Comparison of ENCODE assay signal across 1 cellular context in the genomic region with DNA sequence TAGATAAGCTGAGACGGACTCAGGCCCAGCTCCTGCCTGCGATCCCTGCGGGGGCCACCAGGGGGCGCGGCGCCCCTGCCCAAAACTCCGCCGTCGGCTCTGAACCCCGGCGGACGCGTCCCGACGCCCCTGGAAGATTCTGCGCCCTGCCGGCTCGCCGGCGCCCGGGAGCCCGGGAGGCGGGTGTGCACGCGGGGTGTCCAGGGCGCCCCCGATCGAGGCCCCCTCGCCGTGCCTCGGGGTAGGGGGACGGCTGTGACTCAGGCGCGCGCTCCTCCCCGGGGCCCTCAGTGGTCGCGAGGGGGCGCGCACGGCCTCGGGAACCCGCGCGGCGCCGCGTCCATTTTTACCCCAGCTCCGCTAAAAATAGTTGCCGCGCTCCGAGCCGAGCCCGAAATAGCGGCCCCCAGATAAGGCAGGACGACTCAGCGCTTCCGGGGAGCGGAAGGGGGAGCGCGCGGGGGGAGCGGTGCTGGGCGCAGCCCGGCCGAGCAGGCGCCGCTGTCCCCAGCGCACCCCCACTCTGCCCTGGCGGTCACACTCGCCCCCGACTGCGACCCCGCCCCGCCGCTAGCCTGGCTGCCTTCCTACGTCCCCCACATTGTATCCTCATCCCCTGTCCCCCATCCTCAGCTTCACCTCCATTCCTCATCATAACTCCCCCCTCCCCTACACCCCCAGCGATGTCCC.
A peak's percentile ranks its signal among the peaks of the same experiment; 100 is the strongest.
TF ChIP-seq lines count a peak whose summit lies in the region.

No MANE protein-coding gene starts in this region.

TF ChIP-seq in GM12878, 131 proteins besides CTCF, POLR2A, EP300 and RAD21 (continues in another document):
- peak; percentile 100 for TF ChIP-seq ELK1 (IDR thresholded peaks at IDR 0.05; ENCODE audit: low read depth, low read length)
- TF ChIP-seq CBFB (IDR thresholded peaks at IDR 0.05; ENCODE audit: low read depth), result no peak
- TF ChIP-seq, protein P1, sequence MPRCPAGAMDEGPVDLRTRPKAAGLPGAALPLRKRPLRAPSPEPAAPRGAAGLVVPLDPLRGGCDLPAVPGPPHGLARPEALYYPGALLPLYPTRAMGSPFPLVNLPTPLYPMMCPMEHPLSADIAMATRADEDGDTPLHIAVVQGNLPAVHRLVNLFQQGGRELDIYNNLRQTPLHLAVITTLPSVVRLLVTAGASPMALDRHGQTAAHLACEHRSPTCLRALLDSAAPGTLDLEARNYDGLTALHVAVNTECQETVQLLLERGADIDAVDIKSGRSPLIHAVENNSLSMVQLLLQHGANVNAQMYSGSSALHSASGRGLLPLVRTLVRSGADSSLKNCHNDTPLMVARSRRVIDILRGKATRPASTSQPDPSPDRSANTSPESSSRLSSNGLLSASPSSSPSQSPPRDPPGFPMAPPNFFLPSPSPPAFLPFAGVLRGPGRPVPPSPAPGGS (IDR thresholded peaks at IDR 0.05; ENCODE audit: borderline replicate concordance, insufficient read depth, low read depth, low read length, poor library complexity, severe bottlenecking), result no peak
- peak; percentile 88 for TF ChIP-seq SMC3 (IDR thresholded peaks at IDR 0.05; ENCODE audit: borderline replicate concordance, low read length)
- TF ChIP-seq, protein P2, sequence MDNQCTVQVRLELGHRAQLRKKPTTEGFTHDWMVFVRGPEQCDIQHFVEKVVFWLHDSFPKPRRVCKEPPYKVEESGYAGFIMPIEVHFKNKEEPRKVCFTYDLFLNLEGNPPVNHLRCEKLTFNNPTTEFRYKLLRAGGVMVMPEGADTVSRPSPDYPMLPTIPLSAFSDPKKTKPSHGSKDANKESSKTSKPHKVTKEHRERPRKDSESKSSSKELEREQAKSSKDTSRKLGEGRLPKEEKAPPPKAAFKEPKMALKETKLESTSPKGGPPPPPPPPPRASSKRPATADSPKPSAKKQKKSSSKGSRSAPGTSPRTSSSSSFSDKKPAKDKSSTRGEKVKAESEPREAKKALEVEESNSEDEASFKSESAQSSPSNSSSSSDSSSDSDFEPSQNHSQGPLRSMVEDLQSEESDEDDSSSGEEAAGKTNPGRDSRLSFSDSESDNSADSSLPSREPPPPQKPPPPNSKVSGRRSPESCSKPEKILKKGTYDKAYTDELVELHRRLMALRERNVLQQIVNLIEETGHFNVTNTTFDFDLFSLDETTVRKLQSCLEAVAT (IDR thresholded peaks at IDR 0.05), result no peak
- TF ChIP-seq, protein P3, sequence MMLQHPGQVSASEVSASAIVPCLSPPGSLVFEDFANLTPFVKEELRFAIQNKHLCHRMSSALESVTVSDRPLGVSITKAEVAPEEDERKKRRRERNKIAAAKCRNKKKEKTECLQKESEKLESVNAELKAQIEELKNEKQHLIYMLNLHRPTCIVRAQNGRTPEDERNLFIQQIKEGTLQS (IDR thresholded peaks at IDR 0.05; ENCODE audit: borderline replicate concordance, extremely low read depth, low read depth, low read length), result 0 out of 2 replicates have a peak, but pooled peaks have one; percentile 2
- TF ChIP-seq, protein P4, sequence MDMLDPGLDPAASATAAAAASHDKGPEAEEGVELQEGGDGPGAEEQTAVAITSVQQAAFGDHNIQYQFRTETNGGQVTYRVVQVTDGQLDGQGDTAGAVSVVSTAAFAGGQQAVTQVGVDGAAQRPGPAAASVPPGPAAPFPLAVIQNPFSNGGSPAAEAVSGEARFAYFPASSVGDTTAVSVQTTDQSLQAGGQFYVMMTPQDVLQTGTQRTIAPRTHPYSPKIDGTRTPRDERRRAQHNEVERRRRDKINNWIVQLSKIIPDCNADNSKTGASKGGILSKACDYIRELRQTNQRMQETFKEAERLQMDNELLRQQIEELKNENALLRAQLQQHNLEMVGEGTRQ (IDR thresholded peaks at IDR 0.05; ENCODE audit: borderline replicate concordance, low read depth, low read length), result no peak
- TF ChIP-seq ZNF274 (IDR thresholded peaks at IDR 0.05; ENCODE audit: insufficient read depth, insufficient read length), result no peak
- TF ChIP-seq HSF1 (IDR thresholded peaks at IDR 0.05; ENCODE audit: low read depth, low read length), result peak; percentile 87
- TF ChIP-seq, protein P5, sequence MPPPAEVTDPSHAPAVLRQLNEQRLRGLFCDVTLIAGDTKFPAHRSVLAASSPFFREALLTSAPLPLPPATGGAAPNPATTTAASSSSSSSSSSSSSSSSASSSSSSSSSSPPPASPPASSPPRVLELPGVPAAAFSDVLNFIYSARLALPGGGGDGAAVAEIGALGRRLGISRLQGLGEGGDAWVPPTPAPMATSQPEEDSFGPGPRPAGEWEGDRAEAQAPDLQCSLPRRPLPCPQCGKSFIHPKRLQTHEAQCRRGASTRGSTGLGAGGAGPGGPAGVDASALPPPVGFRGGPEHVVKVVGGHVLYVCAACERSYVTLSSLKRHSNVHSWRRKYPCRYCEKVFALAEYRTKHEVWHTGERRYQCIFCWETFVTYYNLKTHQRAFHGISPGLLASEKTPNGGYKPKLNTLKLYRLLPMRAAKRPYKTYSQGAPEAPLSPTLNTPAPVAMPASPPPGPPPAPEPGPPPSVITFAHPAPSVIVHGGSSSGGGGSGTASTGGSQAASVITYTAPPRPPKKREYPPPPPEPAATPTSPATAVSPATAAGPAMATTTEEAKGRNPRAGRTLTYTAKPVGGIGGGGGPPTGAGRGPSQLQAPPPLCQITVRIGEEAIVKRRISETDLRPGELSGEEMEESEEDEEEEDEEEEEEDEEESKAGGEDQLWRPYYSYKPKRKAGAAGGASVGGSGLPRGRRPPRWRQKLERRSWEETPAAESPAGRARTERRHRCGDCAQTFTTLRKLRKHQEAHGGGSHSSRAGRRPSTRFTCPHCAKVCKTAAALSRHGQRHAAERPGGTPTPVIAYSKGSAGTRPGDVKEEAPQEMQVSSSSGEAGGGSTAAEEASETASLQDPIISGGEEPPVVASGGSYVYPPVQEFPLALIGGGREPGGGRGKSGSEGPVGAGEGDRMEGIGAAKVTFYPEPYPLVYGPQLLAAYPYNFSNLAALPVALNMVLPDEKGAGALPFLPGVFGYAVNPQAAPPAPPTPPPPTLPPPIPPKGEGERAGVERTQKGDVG (CRISPR knock-in tag; IDR thresholded peaks at IDR 0.05), result no peak
- TF ChIP-seq POLR2AphosphoS5 (IDR thresholded peaks at IDR 0.05; ENCODE audit: low read length), result no peak
- TF ChIP-seq TARDBP (IDR thresholded peaks at IDR 0.05; ENCODE audit: borderline replicate concordance), result no peak; the same call in 1 of the 2 replicates
- peak; percentile 99 for TF ChIP-seq LARP7 (IDR thresholded peaks at IDR 0.05)
- TF ChIP-seq RUNX3 (IDR thresholded peaks at IDR 0.05; ENCODE audit: low read length), result peak; percentile 3; the same call in 1 of the 2 replicates
- no peak for TF ChIP-seq HDAC2 (IDR thresholded peaks at IDR 0.05)
- no peak; the same call in 1 of the 2 replicates for TF ChIP-seq ZNF217 (IDR thresholded peaks at IDR 0.05)
- TF ChIP-seq POLR2AphosphoS2 (IDR thresholded peaks at IDR 0.05; ENCODE audit: low read depth, low read length), result 0 out of 2 replicates have a peak, but pooled peaks have one; percentile 26
- no peak for TF ChIP-seq E2F8 (IDR thresholded peaks at IDR 0.05; ENCODE audit: low read depth, partially characterized antibody)
- TF ChIP-seq, protein P6, sequence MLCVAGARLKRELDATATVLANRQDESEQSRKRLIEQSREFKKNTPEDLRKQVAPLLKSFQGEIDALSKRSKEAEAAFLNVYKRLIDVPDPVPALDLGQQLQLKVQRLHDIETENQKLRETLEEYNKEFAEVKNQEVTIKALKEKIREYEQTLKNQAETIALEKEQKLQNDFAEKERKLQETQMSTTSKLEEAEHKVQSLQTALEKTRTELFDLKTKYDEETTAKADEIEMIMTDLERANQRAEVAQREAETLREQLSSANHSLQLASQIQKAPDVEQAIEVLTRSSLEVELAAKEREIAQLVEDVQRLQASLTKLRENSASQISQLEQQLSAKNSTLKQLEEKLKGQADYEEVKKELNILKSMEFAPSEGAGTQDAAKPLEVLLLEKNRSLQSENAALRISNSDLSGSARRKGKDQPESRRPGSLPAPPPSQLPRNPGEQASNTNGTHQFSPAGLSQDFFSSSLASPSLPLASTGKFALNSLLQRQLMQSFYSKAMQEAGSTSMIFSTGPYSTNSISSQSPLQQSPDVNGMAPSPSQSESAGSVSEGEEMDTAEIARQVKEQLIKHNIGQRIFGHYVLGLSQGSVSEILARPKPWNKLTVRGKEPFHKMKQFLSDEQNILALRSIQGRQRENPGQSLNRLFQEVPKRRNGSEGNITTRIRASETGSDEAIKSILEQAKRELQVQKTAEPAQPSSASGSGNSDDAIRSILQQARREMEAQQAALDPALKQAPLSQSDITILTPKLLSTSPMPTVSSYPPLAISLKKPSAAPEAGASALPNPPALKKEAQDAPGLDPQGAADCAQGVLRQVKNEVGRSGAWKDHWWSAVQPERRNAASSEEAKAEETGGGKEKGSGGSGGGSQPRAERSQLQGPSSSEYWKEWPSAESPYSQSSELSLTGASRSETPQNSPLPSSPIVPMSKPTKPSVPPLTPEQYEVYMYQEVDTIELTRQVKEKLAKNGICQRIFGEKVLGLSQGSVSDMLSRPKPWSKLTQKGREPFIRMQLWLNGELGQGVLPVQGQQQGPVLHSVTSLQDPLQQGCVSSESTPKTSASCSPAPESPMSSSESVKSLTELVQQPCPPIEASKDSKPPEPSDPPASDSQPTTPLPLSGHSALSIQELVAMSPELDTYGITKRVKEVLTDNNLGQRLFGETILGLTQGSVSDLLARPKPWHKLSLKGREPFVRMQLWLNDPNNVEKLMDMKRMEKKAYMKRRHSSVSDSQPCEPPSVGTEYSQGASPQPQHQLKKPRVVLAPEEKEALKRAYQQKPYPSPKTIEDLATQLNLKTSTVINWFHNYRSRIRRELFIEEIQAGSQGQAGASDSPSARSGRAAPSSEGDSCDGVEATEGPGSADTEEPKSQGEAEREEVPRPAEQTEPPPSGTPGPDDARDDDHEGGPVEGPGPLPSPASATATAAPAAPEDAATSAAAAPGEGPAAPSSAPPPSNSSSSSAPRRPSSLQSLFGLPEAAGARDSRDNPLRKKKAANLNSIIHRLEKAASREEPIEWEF (IDR thresholded peaks at IDR 0.05; ENCODE audit: insufficient replicate concordance, low read depth, low read length), result no peak
- no peak for TF ChIP-seq ESRRA (IDR thresholded peaks at IDR 0.05; ENCODE audit: low read length)
- TF ChIP-seq, protein P7, sequence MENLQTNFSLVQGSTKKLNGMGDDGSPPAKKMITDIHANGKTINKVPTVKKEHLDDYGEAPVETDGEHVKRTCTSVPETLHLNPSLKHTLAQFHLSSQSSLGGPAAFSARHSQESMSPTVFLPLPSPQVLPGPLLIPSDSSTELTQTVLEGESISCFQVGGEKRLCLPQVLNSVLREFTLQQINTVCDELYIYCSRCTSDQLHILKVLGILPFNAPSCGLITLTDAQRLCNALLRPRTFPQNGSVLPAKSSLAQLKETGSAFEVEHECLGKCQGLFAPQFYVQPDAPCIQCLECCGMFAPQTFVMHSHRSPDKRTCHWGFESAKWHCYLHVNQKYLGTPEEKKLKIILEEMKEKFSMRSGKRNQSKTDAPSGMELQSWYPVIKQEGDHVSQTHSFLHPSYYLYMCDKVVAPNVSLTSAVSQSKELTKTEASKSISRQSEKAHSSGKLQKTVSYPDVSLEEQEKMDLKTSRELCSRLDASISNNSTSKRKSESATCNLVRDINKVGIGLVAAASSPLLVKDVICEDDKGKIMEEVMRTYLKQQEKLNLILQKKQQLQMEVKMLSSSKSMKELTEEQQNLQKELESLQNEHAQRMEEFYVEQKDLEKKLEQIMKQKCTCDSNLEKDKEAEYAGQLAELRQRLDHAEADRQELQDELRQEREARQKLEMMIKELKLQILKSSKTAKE (IDR thresholded peaks at IDR 0.05; ENCODE audit: low read depth, poor library complexity, severe bottlenecking), result no peak
- no peak for TF ChIP-seq JUNB (IDR thresholded peaks at IDR 0.05)
- TF ChIP-seq BCL11A (IDR thresholded peaks at IDR 0.05; ENCODE audit: low read depth, low read length), result no peak
- TF ChIP-seq ZSCAN29 (IDR thresholded peaks at IDR 0.05), result peak; percentile 71; the same call in 1 of the 2 replicates
